14 cellular contexts compared by ENCODE assay signal in genomic region chr9:117936185-117936758, GRCh38.
DNase-seq lines count a peak whose midpoint lies in the region; ATAC-seq and FAIRE-seq lines count a peak whose summit lies in the region.
"Had no signal": no experiment of that assay in that cellular context is flagged by ENCODE, and none has a peak within 500 bp of the region (broad histone marks: within the 10 kb centered on the region; RNA-seq: fewer than 3 reads in every experiment).

No MANE protein-coding gene starts in this region.

- CTCF ChIA-PET in naive thymus-derived CD4-positive, alpha-beta T cell (lab: Charles Lee): no interaction called here

- peaks cover 0 to 10% (median 0%) of the 10 kb centered on the region in 11 donors for H3K9me3 Mint-ChIP-seq in naive thymus-derived CD4-positive, alpha-beta T cell

- H3K27ac ChIP-seq in naive thymus-derived CD4-positive, alpha-beta T cell (ENCODE audit: low read depth, low read length): no peak overlapping the region
- no peak overlapping the region for H3K27ac ChIP-seq in small intestine (ENCODE audit: low read depth in 1 of 2, low read length in 1 of 2)
- H3K27ac ChIP-seq: ascending aorta, epithelial cell of prostate, SJSA1 had no signal

- no peak overlapping the region for H3K27ac Mint-ChIP-seq in naive thymus-derived CD4-positive, alpha-beta T cell

- H3K27me3 Mint-ChIP-seq in naive thymus-derived CD4-positive, alpha-beta T cell: peaks cover 0 to 18% (median 0%) of the 10 kb centered on the region in 5 donors

- DNase-seq in naive thymus-derived CD4-positive, alpha-beta T cell: no peak
- DNase-seq in left lobe of liver (ENCODE audit: low spot score) (no peak), small intestine (no peak), HTR-8/SVneo (ENCODE audit: insufficient read length, low spot score) (no peak)
- DNase-seq in activated CD4-positive, alpha-beta T cell treated with anti-CD3 and anti-CD28 coated beads for 1 hour: no peak
- DNase-seq: DND-41, NCI-H1417 treated with DMSO at 0.1 percent for 48 hours, substantia nigra had no signal

- H3K36me3 Mint-ChIP-seq in naive thymus-derived CD4-positive, alpha-beta T cell: peaks cover 0 to 4% (median 0%) of the 10 kb centered on the region in 5 donors

- intact Hi-C loops in naive thymus-derived CD4-positive, alpha-beta T cell (cut with micrococcal nuclease): no loop called here

- no peaks in the 10 kb centered on the region for H3K4me1 ChIP-seq in naive thymus-derived CD4-positive, alpha-beta T cell (ENCODE audit: control insufficient read depth in 2 of 2, insufficient read depth in 2 of 2, low read length in 2 of 2)
- H3K4me1 ChIP-seq in small intestine (ENCODE audit: control insufficient read depth in 2 of 2, insufficient read depth in 1 of 2, low read depth in 1 of 2, low read length in 1 of 2): no peaks in the 10 kb centered on the region
- H3K4me1 ChIP-seq: ascending aorta, SJSA1 had no signal

- H3K27me3 ChIP-seq in naive thymus-derived CD4-positive, alpha-beta T cell (ENCODE audit: control insufficient read depth in 2 of 2, insufficient read depth in 2 of 2, low read length in 2 of 2): no peaks in the 10 kb centered on the region
- H3K27me3 ChIP-seq in small intestine (ENCODE audit: control insufficient read depth in 2 of 2, insufficient read depth in 2 of 2, low read length in 2 of 2): no peaks in the 10 kb centered on the region
- H3K27me3 ChIP-seq: ascending aorta, SJSA1 had no signal

- no peak overlapping the region for H3K4me3 ChIP-seq in naive thymus-derived CD4-positive, alpha-beta T cell (ENCODE audit: low read length)
- no peak overlapping the region for H3K4me3 ChIP-seq in small intestine (ENCODE audit: low read depth in 1 of 2, low read length in 2 of 2)
- H3K4me3 ChIP-seq: ascending aorta, SJSA1 had no signal

- peak; percentile 100 for ATAC-seq in GM19043 (IDR thresholded peaks at IDR 0.05; ENCODE audit: low read depth, unreplicated experiment)
- ATAC-seq in HG02763 (IDR thresholded peaks at IDR 0.05; ENCODE audit: unreplicated experiment): peak; percentile 94
- ATAC-seq in HG03571 (IDR thresholded peaks at IDR 0.05; ENCODE audit: unreplicated experiment): peak; percentile 99
- peak; percentile 22 for ATAC-seq in naive thymus-derived CD4-positive, alpha-beta T cell
- no peak for ATAC-seq in left lobe of liver

- no peak overlapping the region for H3K4me3 Mint-ChIP-seq in naive thymus-derived CD4-positive, alpha-beta T cell

- no peaks in the 10 kb centered on the region for H3K36me3 ChIP-seq in naive thymus-derived CD4-positive, alpha-beta T cell (ENCODE audit: control insufficient read depth in 2 of 3, insufficient read depth in 3 of 3, low read length in 3 of 3)
- H3K36me3 ChIP-seq in small intestine (ENCODE audit: control insufficient read depth in 2 of 2, insufficient read depth in 2 of 2, low read length in 2 of 2): no peaks in the 10 kb centered on the region
- H3K36me3 ChIP-seq: ascending aorta, SJSA1 had no signal

- H3K9me3 ChIP-seq in naive thymus-derived CD4-positive, alpha-beta T cell (ENCODE audit: control insufficient read depth in 2 of 3, low read length in 3 of 3): no peaks in the 10 kb centered on the region
- no peaks in the 10 kb centered on the region for H3K9me3 ChIP-seq in small intestine (ENCODE audit: control insufficient read depth, low read depth)
- H3K9me3 ChIP-seq: ascending aorta, SJSA1 had no signal

- H3K4me1 Mint-ChIP-seq in naive thymus-derived CD4-positive, alpha-beta T cell: no peaks in the 10 kb centered on the region

- FAIRE-seq in small intestine (lab: Jason Lieb, UNC) (no peak), HTR-8/SVneo (lab: Jason Lieb, UNC) (no peak)

- POLR2A ChIA-PET in naive thymus-derived CD4-positive, alpha-beta T cell (lab: Charles Lee): no interaction called here

- WGBS in small intestine, 3 donors: 78 to 84% (median 78%) methylated on average over 5 of the region's 5 CpGs
